ENCODE assay signal across 15 cellular contexts in genomic region chr9:129676970-129677369, GRCh38. TPM values are rescaled to one million over a fixed set of nuclear protein-coding genes. Genes with fewer than 3 reads are reported as not detected.
A peak's percentile ranks its signal among the peaks of the same experiment; 100 is the strongest.
DNase-seq lines count a peak whose midpoint lies in the region; ATAC-seq and TF ChIP-seq lines count a peak whose summit lies in the region.
"Had no signal": no experiment of that assay in that cellular context is flagged by ENCODE, and none has a peak within 500 bp of the region (broad histone marks: within the 10 kb centered on the region; RNA-seq: fewer than 3 reads in every experiment).

No MANE protein-coding gene starts in this region.

- H3K36me3 Mint-ChIP-seq in GM23338 (ENCODE audit: low read depth) (no peaks in the 10 kb centered on the region), glutamatergic neuron (ENCODE audit: unreplicated experiment) (no peaks in the 10 kb centered on the region)
- no peaks in the 10 kb centered on the region for H3K36me3 Mint-ChIP-seq in CD8-positive, alpha-beta T cell

- no peaks in the 10 kb centered on the region; the same call in 1 of the 2 replicates for H3K4me1 ChIP-seq in GM23338 (ENCODE audit: insufficient read depth)
- peaks cover 30% of the 10 kb centered on the region for H3K4me1 ChIP-seq in suprapubic skin
- no peaks in the 10 kb centered on the region for H3K4me1 ChIP-seq in CD8-positive, alpha-beta T cell (ENCODE audit: insufficient read depth, low read length)

- POLR2A ChIA-PET in CD8-positive, alpha-beta T cell (lab: Charles Lee) = no interaction called here

- H3K27ac ChIP-seq in GM23338 (ENCODE audit: low read depth) (no peak overlapping the region), suprapubic skin (peak overlapping the region; percentile 47)
- no peak overlapping the region for H3K27ac ChIP-seq in CD8-positive, alpha-beta T cell (ENCODE audit: low read depth, low read length)
- H3K27ac ChIP-seq: RWPE1 had no signal

- no peaks in the 10 kb centered on the region for H4K20me1 ChIP-seq in GM23338 (replicated peaks; ENCODE audit: insufficient read depth)

- H3K4me1 Mint-ChIP-seq in GM23338 (peaks cover 8% of the 10 kb centered on the region), glutamatergic neuron (ENCODE audit: low read depth, unreplicated experiment) (peaks cover 38% of the 10 kb centered on the region)
- H3K4me1 Mint-ChIP-seq in CD8-positive, alpha-beta T cell (ENCODE audit: low read depth) = no peaks in the 10 kb centered on the region
- H3K4me1 Mint-ChIP-seq: activated naive CD8-positive, alpha-beta T cell treated with anti-CD3 and anti-CD28 coated beads, Interleukin-2, amount 50 U/mL, for 24 hours had no signal

- TF ChIP-seq CTCF in GM23338 (conservative IDR thresholded peaks at IDR 0.05; ENCODE audit: low read depth in 2 of 2) = peak in 1 of 2 experiments; percentile 28; a peak in 2 of 4 replicates
- TF ChIP-seq CTCF in glutamatergic neuron (IDR thresholded peaks at IDR 0.05; ENCODE audit: partially characterized antibody, unreplicated experiment) = no peak
- no peak for TF ChIP-seq CTCF in suprapubic skin (IDR thresholded peaks at IDR 0.05)
- no peak for TF ChIP-seq CTCF in CD8-positive, alpha-beta T cell (IDR thresholded peaks at IDR 0.05)

- H3K27me3 Mint-ChIP-seq in GM23338 (ENCODE audit: insufficient read depth, low read depth, poor library complexity) = peaks cover 10% of the 10 kb centered on the region
- peaks cover 7% of the 10 kb centered on the region for H3K27me3 Mint-ChIP-seq in glutamatergic neuron (ENCODE audit: unreplicated experiment)
- peaks cover 25% of the 10 kb centered on the region for H3K27me3 Mint-ChIP-seq in CD8-positive, alpha-beta T cell (ENCODE audit: low read depth)

- H3K9me2 ChIP-seq in GM23338 (ENCODE audit: insufficient read depth) = no peaks in the 10 kb centered on the region

- H3K4me3 ChIP-seq in GM23338 = no peak overlapping the region
- no peak overlapping the region for H3K4me3 ChIP-seq in suprapubic skin
- H3K4me3 ChIP-seq in CD8-positive, alpha-beta T cell (ENCODE audit: low read depth, low read length) = no peak overlapping the region

- CTCF ChIA-PET in CD8-positive, alpha-beta T cell (lab: Charles Lee) = no interaction called here

- 46% methylated on average over 8 of the region's 12 CpGs for WGBS in suprapubic skin

- H3K79me2 ChIP-seq in GM23338 (replicated peaks; ENCODE audit: insufficient read depth) = no peaks in the 10 kb centered on the region

- no peaks in the 10 kb centered on the region for H3F3A ChIP-seq in GM23338 (replicated peaks; ENCODE audit: low read depth)

- H3K9me3 Mint-ChIP-seq in GM23338 = no peaks in the 10 kb centered on the region
- H3K9me3 Mint-ChIP-seq in glutamatergic neuron (ENCODE audit: unreplicated experiment) = peaks cover 8% of the 10 kb centered on the region
- no peaks in the 10 kb centered on the region for H3K9me3 Mint-ChIP-seq in CD8-positive, alpha-beta T cell
- H3K9me3 Mint-ChIP-seq: activated naive CD8-positive, alpha-beta T cell treated with anti-CD3 and anti-CD28 coated beads, Interleukin-2, amount 50 U/mL, for 24 hours; dendritic cell treated with granulocyte-macrophage colony-stimulating factor and Interleukin-4, amounts not matched to agents 40 ng/mL and 50 ng/mL, for 4 days had no signal

- H3K27me3 ChIP-seq in GM23338 (ENCODE audit: insufficient read depth) (no peaks in the 10 kb centered on the region), suprapubic skin (no peaks in the 10 kb centered on the region)
- no peaks in the 10 kb centered on the region for H3K27me3 ChIP-seq in CD8-positive, alpha-beta T cell (ENCODE audit: insufficient read depth, low read length)

- TF ChIP-seq EP300 in suprapubic skin (IDR thresholded peaks at IDR 0.05) = no peak

- no peaks in the 10 kb centered on the region for H3K36me3 ChIP-seq in GM23338 (ENCODE audit: insufficient read depth)
- no peaks in the 10 kb centered on the region for H3K36me3 ChIP-seq in suprapubic skin
- H3K36me3 ChIP-seq in CD8-positive, alpha-beta T cell (ENCODE audit: insufficient read depth, low read length) = no peaks in the 10 kb centered on the region

- no peak overlapping the region for H3K4me2 ChIP-seq in GM23338

- no peak overlapping the region for H3K4me3 Mint-ChIP-seq in GM23338
- H3K4me3 Mint-ChIP-seq in glutamatergic neuron (ENCODE audit: unreplicated experiment) = peak overlapping the region; percentile 79
- no peak overlapping the region for H3K4me3 Mint-ChIP-seq in CD8-positive, alpha-beta T cell
- H3K4me3 Mint-ChIP-seq: activated naive CD8-positive, alpha-beta T cell treated with anti-CD3 and anti-CD28 coated beads, Interleukin-2, amount 50 U/mL, for 24 hours; dendritic cell treated with granulocyte-macrophage colony-stimulating factor and Interleukin-4, amounts not matched to agents 40 ng/mL and 50 ng/mL, for 4 days had no signal

- H3K9me3 ChIP-seq in suprapubic skin = no peaks in the 10 kb centered on the region
- no peaks in the 10 kb centered on the region for H3K9me3 ChIP-seq in CD8-positive, alpha-beta T cell (ENCODE audit: low read length)

- peak; percentile 51 for ATAC-seq in GM23338
- no peak for ATAC-seq in CD8-positive, alpha-beta T cell
- ATAC-seq: activated naive CD8-positive, alpha-beta T cell treated with anti-CD3 and anti-CD28 coated beads, Interleukin-2, amount 50 U/mL, for 24 hours had no signal

- H3K27ac Mint-ChIP-seq in GM23338 (no peak overlapping the region), glutamatergic neuron (ENCODE audit: unreplicated experiment) (peak overlapping the region; percentile 94)
- no peak overlapping the region for H3K27ac Mint-ChIP-seq in CD8-positive, alpha-beta T cell
- H3K27ac Mint-ChIP-seq: activated naive CD8-positive, alpha-beta T cell treated with anti-CD3 and anti-CD28 coated beads, Interleukin-2, amount 50 U/mL, for 24 hours; dendritic cell treated with granulocyte-macrophage colony-stimulating factor and Interleukin-4, amounts not matched to agents 40 ng/mL and 50 ng/mL, for 4 days had no signal

- no peak for DNase-seq in GM23338 (ENCODE audit: low spot score)
- DNase-seq in SK-N-DZ (ENCODE audit: low spot score) = peak; percentile 77
- peak; percentile 84 for DNase-seq in glutamatergic neuron
- DNase-seq in suprapubic skin (ENCODE audit: low spot score in 2 of 2) = no peak
- DNase-seq in CD8-positive, alpha-beta T cell = no peak
- no peak for DNase-seq in DMS114 treated with DMSO at 0.1 percent for 48 hours (lab: John Stamatoyannopoulos, UW; ENCODE audit: unreplicated experiment)
- no peak for DNase-seq in T1000 (lab: John Stamatoyannopoulos, UW)
- DNase-seq: activated naive CD8-positive, alpha-beta T cell treated with anti-CD3 and anti-CD28 coated beads, Interleukin-2, amount 50 U/mL, for 24 hours; MV-4-11; NCI-H446; substantia nigra had no signal

- intact Hi-C loops in CD8-positive, alpha-beta T cell (cut with DNase I, micrococcal nuclease) = no loop called here

- TF ChIP-seq POLR2A in suprapubic skin (IDR thresholded peaks at IDR 0.05) = no peak

- no peak overlapping the region for H2AFZ ChIP-seq in GM23338

TF ChIP-seq in GM23338, 12 proteins besides CTCF, POLR2A, EP300 and RAD21 (continues in another document):
- TF ChIP-seq POLR2AphosphoS5 (IDR thresholded peaks at IDR 0.05; ENCODE audit: low read depth) (no peak), ETS1 (IDR thresholded peaks at IDR 0.05) (no peak)

RNA-seq across cellular contexts. Expression of gene PRRX2, which starts 11.5 kb away (rescaled TPM):
- total RNA-seq in GM23338 (2014; rRNA removed; shearing (Covaris generic)) = 4.5 and 8.3 TPM in 2 replicates
- polyA plus RNA-seq in GM23338 (2016; fragmentation: Nextera tagmentation; extraction: Ambion mirVana) = 5.6 and 5.8 TPM in 2 replicates
- polyA plus RNA-seq in SK-N-DZ (2014; cell fraction: cytosol; rRNA removed) = 1.8 and 2.1 TPM in 2 replicates
- 1.1 and 2.0 TPM in 2 replicates for polyA plus RNA-seq in SK-N-DZ (2014; cell fraction: nucleus; rRNA removed)
- total RNA-seq in glutamatergic neuron (ENCODE audit: unreplicated experiment) (2.3 TPM), suprapubic skin (10 to 100 TPM in 3 of 4 donors, 1 to 10 TPM in 1; 9.9 to 16.9 (median 14.0) TPM)
- total RNA-seq in CD8-positive, alpha-beta T cell = not detected
- total RNA-seq: frontal cortex had no signal
- polyA plus RNA-seq: keratinocyte had no signal

RNA-seq across cellular contexts. Expression of gene ASB6, which starts 35.0 kb away (rescaled TPM):
- total RNA-seq in GM23338 (2014; rRNA removed; shearing (Covaris generic)) = 15.6 and 19.8 TPM in 2 replicates
- 8.8 and 9.7 TPM in 2 replicates for polyA plus RNA-seq in GM23338 (2016; fragmentation: Nextera tagmentation; extraction: Ambion mirVana)
- polyA plus RNA-seq in SK-N-DZ (2014; cell fraction: cytosol; rRNA removed) = 14.4 and 23.2 TPM in 2 replicates
- polyA plus RNA-seq in SK-N-DZ (2014; cell fraction: nucleus; rRNA removed) = 31.9 and 32.7 TPM in 2 replicates
- total RNA-seq in glutamatergic neuron (ENCODE audit: unreplicated experiment) (25.4 TPM), suprapubic skin (10 to 100 TPM; 25.6 to 41.5 (median 37.6) TPM)
- 10 to 100 TPM; 39.9 to 42.0 TPM for total RNA-seq in CD8-positive, alpha-beta T cell

RNA-seq across cellular contexts. Expression of gene NTMT1, which starts 51.0 kb away (rescaled TPM):
- 44.2 and 59.4 TPM in 2 replicates for total RNA-seq in GM23338 (2014; rRNA removed; shearing (Covaris generic))
- polyA plus RNA-seq in GM23338 (2016; fragmentation: Nextera tagmentation; extraction: Ambion mirVana) = 97.4 and 108 TPM in 2 replicates
- 72.1 and 78.3 TPM in 2 replicates for polyA plus RNA-seq in SK-N-DZ (2014; cell fraction: cytosol; rRNA removed)
- 29.8 and 37.9 TPM in 2 replicates for polyA plus RNA-seq in SK-N-DZ (2014; cell fraction: nucleus; rRNA removed)
- total RNA-seq in glutamatergic neuron (ENCODE audit: unreplicated experiment) = 62.6 TPM
- 10 to 100 TPM; 19.4 to 25.0 (median 20.8) TPM for total RNA-seq in suprapubic skin
- total RNA-seq in CD8-positive, alpha-beta T cell = 10 to 100 TPM; 48.1 to 51.1 TPM

RNA-seq across cellular contexts. Expression of gene C9orf50, which starts 56.1 kb away (rescaled TPM):
- not detected in 2 replicates for total RNA-seq in GM23338 (2014; rRNA removed; shearing (Covaris generic))
- not detected in 2 replicates for polyA plus RNA-seq in GM23338 (2016; fragmentation: Nextera tagmentation; extraction: Ambion mirVana)
- not detected in 2 replicates for polyA plus RNA-seq in SK-N-DZ (2014; cell fraction: cytosol; rRNA removed)
- 0.13 TPM in 1 of 2 replicates, not detected in the other for polyA plus RNA-seq in SK-N-DZ (2014; cell fraction: nucleus; rRNA removed)
- total RNA-seq in glutamatergic neuron (ENCODE audit: unreplicated experiment) (0.56 TPM), suprapubic skin (under 1 TPM in 1 of 4 donors, not detected in 3; 0.64 TPM)
- total RNA-seq in CD8-positive, alpha-beta T cell = under 1 TPM in 1 of 2 experiments, not detected in 1; 0.19 TPM
- total RNA-seq: frontal cortex had no signal
- polyA plus RNA-seq: keratinocyte had no signal

Comparison
In these comparisons a context has a peak if more than half of its experiments do, and no peak if none do; other contexts are left out.
1. DNase-seq: peak in SK-N-DZ (single experiment) and glutamatergic neuron (single experiment); none in GM23338 (single experiment), suprapubic skin (0 of 2), CD8-positive, alpha-beta T cell (0 of 7), DMS114 treated with DMSO at 0.1 percent for 48 hours (single experiment) and T1000 (single experiment).